ENCODE assay signal across 15 cellular contexts in genomic region chr15:92050220-92050898, GRCh38.
"Had no signal": no experiment of that assay in that cellular context is flagged by ENCODE, and none has a peak within 500 bp of the region (broad histone marks: within the 10 kb centered on the region; RNA-seq: fewer than 3 reads in every experiment).

No MANE protein-coding gene starts in this region.

- ATAC-seq: activated naive CD4-positive, alpha-beta T cell treated with anti-CD3 and anti-CD28 coated beads, Interleukin-2, amount 50 U/mL, for 72 hours had no signal

- H3K36me3 ChIP-seq: adrenal gland, stomach, thoracic aorta had no signal

- DNase-seq: activated CD4-positive, alpha-beta T cell treated with anti-CD3 and anti-CD28 coated beads, Interleukin-2, amount 50 U/mL, for 4 hours; activated gamma-delta T cell treated with Interleukin-2 at 50 U/mL for 16 hours; adrenal gland; dermis blood vessel endothelial cell; effector memory CD4-positive, alpha-beta T cell; glutamatergic neuron; occipital lobe; posterior cingulate gyrus; stimulated activated CD4-positive, alpha-beta T cell treated with anti-CD3 and anti-CD28 coated beads, Interleukin-15, amount 100 ng/mL, for 24 hours; stimulated activated CD4-positive, alpha-beta T cell treated with anti-CD3 and anti-CD28 coated beads, Interleukin-2, amount 100 ng/mL, for 48 hours; stomach; T-helper 2 cell had no signal

- H3K27me3 ChIP-seq: adrenal gland, stomach had no signal

- H3K9me3 ChIP-seq: adrenal gland, stomach, thoracic aorta had no signal

- H3K4me3 ChIP-seq: adrenal gland, skin epidermis, stomach, thoracic aorta had no signal

- H3K4me1 ChIP-seq: adrenal gland had no signal

- H3K27ac ChIP-seq: adrenal gland, stomach, thoracic aorta had no signal
